In genomic region chr7:44638611-44639557, GRCh38 we compare ENCODE assay signal across 8 cellular contexts. TPM values are rescaled to one million over a fixed set of nuclear protein-coding genes. Genes with fewer than 3 reads are reported as not detected.
A peak's percentile ranks its signal among the peaks of the same experiment; 100 is the strongest.
DNase-seq lines count a peak whose midpoint lies in the region; ATAC-seq and TF ChIP-seq lines count a peak whose summit lies in the region.

No MANE protein-coding gene starts in this region.

- 86 to 87% (median 87%) methylated on average over 5 of the region's 5 CpGs for WGBS in adrenal gland, 4 donors

- no peaks in the 10 kb centered on the region for H3K36me3 ChIP-seq in adrenal gland (replicated peaks in 1 of 2)

- no peaks in the 10 kb centered on the region for H3K9me3 Mint-ChIP-seq in immature natural killer cell

- H3K27ac Mint-ChIP-seq in immature natural killer cell = peak overlapping the region; percentile 92 to 100 (median 99)

- H3K27me3 Mint-ChIP-seq in immature natural killer cell (ENCODE audit: low read depth in 3 of 3) = peaks cover 8 to 19% (median 15%) of the 10 kb centered on the region in 3 donors

- peaks cover 71 to 81% of the 10 kb centered on the region in 2 donors for H3K4me1 Mint-ChIP-seq in immature natural killer cell

- H3K9me3 ChIP-seq in adrenal gland (replicated peaks in 1 of 3) = no peaks in the 10 kb centered on the region

- intact Hi-C loops in adrenal gland (cut with DNase I) = no loop called here

- peaks cover 0 to 7% (median 0%) of the 10 kb centered on the region in 3 donors for H3K36me3 Mint-ChIP-seq in immature natural killer cell

- H3K27ac ChIP-seq in adrenal gland = peak overlapping the region; percentile 57 to 91 (median 85)

- no peak for TF ChIP-seq CTCF in adrenal gland (IDR thresholded peaks at IDR 0.05)

- ATAC-seq in GM19395 (IDR thresholded peaks at IDR 0.05; ENCODE audit: unreplicated experiment) (peak; percentile 76), HG03520 (IDR thresholded peaks at IDR 0.05; ENCODE audit: unreplicated experiment) (peak; percentile 85)

- H3K4me3 ChIP-seq in adrenal gland = peak overlapping the region in 1 of 4 donors; percentile 15

- no peak for TF ChIP-seq POLR2A in adrenal gland (IDR thresholded peaks at IDR 0.05)

- H3K27me3 ChIP-seq in adrenal gland = no peaks in the 10 kb centered on the region

- peak overlapping the region; percentile 81 to 93 (median 87) for H3K4me3 Mint-ChIP-seq in immature natural killer cell

- H3K4me1 ChIP-seq in adrenal gland (replicated peaks in 1 of 2) = peaks cover 36 to 37% of the 10 kb centered on the region in 2 donors

- peak; percentile 59 for DNase-seq in CMK (ENCODE audit: low read depth)
- DNase-seq in SW 1271 (lab: John Stamatoyannopoulos, UW) = peak; percentile 88 to 91
- peak; percentile 38 to 77 (median 68) for DNase-seq in adrenal gland
- DNase-seq in immature natural killer cell = peak; percentile 76 to 81 (median 78)
- DNase-seq in stimulated activated CD4-positive, alpha-beta T cell treated with anti-CD3 and anti-CD28 coated beads, Interleukin-2, amount 100 ng/mL, for 4 hours (ENCODE audit: low read depth) = peak; percentile 65
- DNase-seq in ecto neural progenitor cell (ENCODE audit: low spot score) = no peak

RNA-seq across cellular contexts. Expression of gene OGDH, which starts 32.5 kb away (rescaled TPM):
- total RNA-seq in adrenal gland = 100 to 1,000 TPM; 128 to 284 (median 151) TPM
- 100 to 1,000 TPM in 1 of 3 donors, 10 to 100 TPM in 2; 46.0 to 148 (median 59.8) TPM for polyA plus RNA-seq in adrenal gland
- 10 to 100 TPM; 24.3 to 44.4 (median 32.8) TPM for polyA plus RNA-seq in immature natural killer cell

RNA-seq across cellular contexts. Expression of gene TMED4, which starts 56.9 kb away (rescaled TPM):
- 100 to 1,000 TPM in 6 of 8 donors, 10 to 100 TPM in 2; 87.5 to 189 (median 127) TPM for total RNA-seq in adrenal gland
- polyA plus RNA-seq in adrenal gland (10 to 100 TPM; 45.2 to 64.9 (median 46.7) TPM), immature natural killer cell (10 to 100 TPM; 50.0 to 79.0 (median 71.6) TPM)
